Comparison of ENCODE assay signal across 9 cellular contexts in genomic region chr1:226656201-226656600, GRCh38.
DNase-seq lines count a peak whose midpoint lies in the region; ATAC-seq and TF ChIP-seq lines count a peak whose summit lies in the region.
"Had no signal": no experiment of that assay in that cellular context is flagged by ENCODE, and none has a peak within 500 bp of the region (broad histone marks: within the 10 kb centered on the region; RNA-seq: fewer than 3 reads in every experiment).

No MANE protein-coding gene starts in this region.

- H3F3A ChIP-seq in SK-N-SH (replicated peaks; ENCODE audit: insufficient read depth), result no peaks in the 10 kb centered on the region

- TF ChIP-seq EP300 in SK-N-SH (IDR thresholded peaks at IDR 0.05; ENCODE audit: borderline replicate concordance in 1 of 2, low read depth in 1 of 2, low read length in 1 of 2), result no peak

- TF ChIP-seq RAD21 in SK-N-SH (IDR thresholded peaks at IDR 0.05; ENCODE audit: low read length), result no peak

- H3K4me3 ChIP-seq in heart right ventricle, result no peak overlapping the region
- no peak overlapping the region for H3K4me3 ChIP-seq in SK-N-SH (ENCODE audit: low read depth in 2 of 2, low read length in 1 of 2)
- no peak overlapping the region for H3K4me3 ChIP-seq in upper lobe of right lung

- H3K27ac ChIP-seq in heart right ventricle (peak overlapping the region in 6 of 10 donors; percentile 52 to 92 (median 77)), SK-N-SH (ENCODE audit: low read depth in 2 of 2, low read length in 1 of 2) (peak overlapping the region; percentile 58 to 61; a peak in 2 of 4 replicates), upper lobe of right lung (peak overlapping the region; percentile 58)

- TF ChIP-seq POLR2A in erythroblast (IDR thresholded peaks at IDR 0.05; ENCODE audit: low read length), result no peak

- CTCF ChIA-PET in SK-N-SH (lab: Yijun Ruan, JAX), result interaction anchor here (1.3 kb wide), 2 partner anchors 30 to 47 kb away, joined by 4 to 5 read pairs; no protein-coding TSS in a partner anchor

- POLR2A ChIA-PET in SK-N-SH (lab: Yijun Ruan, JAX), result no interaction called here

- intact Hi-C loops in heart right ventricle (cut with DNase I) (loop anchor here in 3 of 10 donors (5.0 to 10.0 kb wide), 3 partner anchors 46 to 81 kb away; partner anchors contain the start of gene ITPKB (in 3 of the 3)), left ventricle myocardium superior (cut with micrococcal nuclease) (no loop called here), upper lobe of right lung (cut with DNase I) (no loop called here)

- H3K4me1 ChIP-seq in heart right ventricle, result peaks cover 0 to 83% (median 4%) of the 10 kb centered on the region in 9 donors
- H3K4me1 ChIP-seq in SK-N-SH (ENCODE audit: control insufficient read depth in 1 of 2, insufficient read depth in 2 of 2, low read depth in 1 of 2, low read length in 1 of 2), result peaks cover 30 to 32% of the 10 kb centered on the region in 2 experiments
- peaks cover 77% of the 10 kb centered on the region for H3K4me1 ChIP-seq in upper lobe of right lung

- TF ChIP-seq CTCF in heart right ventricle (IDR thresholded peaks at IDR 0.05), result no peak
- no peak for TF ChIP-seq CTCF in SK-N-SH (IDR thresholded peaks at IDR 0.05)
- TF ChIP-seq CTCF in upper lobe of right lung (IDR thresholded peaks at IDR 0.05), result no peak

- WGBS in heart right ventricle, 2 donors, result 46 to 61% methylated on average over 4 of the region's 4 CpGs
- WGBS in SK-N-SH (ENCODE audit: low lambda C conversion rate), result no CpG with 5 or more reads among the region's 4 CpGs

- peak overlapping the region; percentile 57; the same call in 1 of the 2 replicates for H3K4me2 ChIP-seq in SK-N-SH

- DNase-seq in heart right ventricle (no peak), left ventricle myocardium superior (no peak), SK-N-SH (no peak), iPS-NIHi11 (ENCODE audit: low spot score) (peak; percentile 47), upper lobe of right lung (no peak), erythroblast (lab: John Stamatoyannopoulos, UW) (no peak), DMS114 treated with DMSO at 0.1 percent for 48 hours (lab: John Stamatoyannopoulos, UW; ENCODE audit: unreplicated experiment) (no peak)
- DNase-seq: stimulated activated naive CD4-positive, alpha-beta T cell treated with Interleukin-2 at 50 U/mL for 16 hours had no signal

- ATAC-seq in heart right ventricle, result no peak
- ATAC-seq in left ventricle myocardium superior, result no peak
- peak; percentile 59 for ATAC-seq in upper lobe of right lung
- ATAC-seq in HG03457 (IDR thresholded peaks at IDR 0.05; ENCODE audit: unreplicated experiment), result no peak

- H3K36me3 ChIP-seq in heart right ventricle (no peaks in the 10 kb centered on the region), SK-N-SH (replicated peaks in 1 of 2; ENCODE audit: control insufficient read depth in 1 of 2, insufficient read depth in 2 of 2, low read length in 1 of 2) (no peaks in the 10 kb centered on the region), upper lobe of right lung (no peaks in the 10 kb centered on the region)

- H3K9ac ChIP-seq in SK-N-SH, result no peak overlapping the region

- H3K9me2 ChIP-seq in SK-N-SH, result no peaks in the 10 kb centered on the region

- H3K27me3 ChIP-seq in heart right ventricle, result no peaks in the 10 kb centered on the region
- no peaks in the 10 kb centered on the region for H3K27me3 ChIP-seq in SK-N-SH (ENCODE audit: insufficient read depth)
- no peaks in the 10 kb centered on the region for H3K27me3 ChIP-seq in upper lobe of right lung

- H3K79me2 ChIP-seq in SK-N-SH (ENCODE audit: insufficient read depth), result no peaks in the 10 kb centered on the region

- no peak overlapping the region for H2AFZ ChIP-seq in SK-N-SH (ENCODE audit: low read depth)

- no peaks in the 10 kb centered on the region for H4K20me1 ChIP-seq in SK-N-SH (ENCODE audit: insufficient read depth)

- H3K9me3 ChIP-seq in heart right ventricle (no peaks in the 10 kb centered on the region), SK-N-SH (no peaks in the 10 kb centered on the region), upper lobe of right lung (no peaks in the 10 kb centered on the region)

TF ChIP-seq in SK-N-SH, 30 proteins besides CTCF, POLR2A, EP300 and RAD21:
- TF ChIP-seq USF1 (IDR thresholded peaks at IDR 0.05; ENCODE audit: borderline replicate concordance, low read depth) (no peak), FOSL2 (IDR thresholded peaks at IDR 0.05; ENCODE audit: borderline replicate concordance, low read depth) (no peak), POLR2AphosphoS5 (IDR thresholded peaks at IDR 0.05; ENCODE audit: low read depth, low read length) (no peak), FOXM1 (IDR thresholded peaks at IDR 0.05; ENCODE audit: low read depth) (no peak), ZBTB33 (IDR thresholded peaks at IDR 0.05; ENCODE audit: borderline replicate concordance, low read depth) (no peak), CHD2 (IDR thresholded peaks at IDR 0.05; ENCODE audit: low read length, partially characterized antibody) (no peak), IRF3 (IDR thresholded peaks at IDR 0.05; ENCODE audit: low read depth, low read length) (no peak), TAF1 (IDR thresholded peaks at IDR 0.05; ENCODE audit: borderline replicate concordance, low read depth, low read length) (no peak), GABPA (IDR thresholded peaks at IDR 0.05; ENCODE audit: low read depth) (no peak), MEF2A (IDR thresholded peaks at IDR 0.05; ENCODE audit: borderline replicate concordance, low read depth) (no peak), EZH2phosphoT487 (IDR thresholded peaks at IDR 0.05; ENCODE audit: borderline replicate concordance, low read depth) (no peak), RXRA (IDR thresholded peaks at IDR 0.05; ENCODE audit: borderline replicate concordance, low read depth) (no peak), YY1 (IDR thresholded peaks at IDR 0.05; ENCODE audit: low read depth) (no peak), RFX5 (IDR thresholded peaks at IDR 0.05; ENCODE audit: low read length) (no peak)
TF ChIP-seq in SK-N-SH: peak in this region for 0.
